ENCODE assay signal across 10 cellular contexts in the genomic region with DNA sequence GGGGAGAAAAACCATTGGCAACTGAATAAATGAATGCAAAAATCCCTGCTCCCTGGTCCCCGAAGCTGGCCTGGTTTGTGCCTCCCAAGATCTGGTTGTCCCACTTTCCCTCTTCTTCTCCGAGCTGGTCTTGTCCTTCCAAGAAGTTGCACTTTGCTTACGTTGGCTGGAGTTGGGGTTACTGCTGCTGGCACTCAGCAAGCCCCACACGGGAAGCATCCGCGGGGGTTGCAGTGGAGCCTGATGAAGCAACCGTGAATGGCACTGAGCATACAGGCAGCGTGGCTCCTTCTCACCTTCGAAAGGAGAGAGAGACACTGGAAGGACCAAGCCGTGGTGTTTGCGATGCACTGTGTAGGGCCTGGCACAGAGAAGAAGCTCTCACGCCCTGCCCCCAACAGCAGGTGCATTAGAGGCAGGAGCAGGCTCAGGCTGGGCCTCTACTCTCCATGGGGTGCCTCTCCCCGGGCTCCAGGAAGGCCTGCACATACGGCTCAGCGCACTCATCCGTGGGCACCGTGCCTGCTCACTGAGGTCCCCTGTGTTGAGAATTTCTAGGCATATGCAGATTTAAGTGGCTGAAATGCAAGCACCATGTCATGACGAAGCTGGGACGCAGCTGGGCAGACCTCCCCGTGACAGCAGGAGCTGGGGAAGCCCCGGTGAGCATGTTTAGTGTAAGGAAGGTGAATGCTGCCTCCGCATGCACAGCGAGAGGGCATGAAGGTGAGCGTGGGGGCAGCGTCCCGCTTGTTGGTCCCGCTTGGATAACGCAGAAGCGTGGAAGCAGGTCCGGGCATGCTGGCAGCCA. TPM values are rescaled to one million over a fixed set of nuclear protein-coding genes. Genes with fewer than 3 reads are reported as not detected.
DNase-seq lines count a peak whose midpoint lies in the region; ATAC-seq and TF ChIP-seq lines count a peak whose summit lies in the region.
"Had no signal": no experiment of that assay in that cellular context is flagged by ENCODE, and none has a peak within 500 bp of the region (broad histone marks: within the 10 kb centered on the region; RNA-seq: fewer than 3 reads in every experiment).

No MANE protein-coding gene starts in this region.

- H3K4me1 Mint-ChIP-seq in neural progenitor cell = peaks cover 21% of the 10 kb centered on the region

- H3K4me1 ChIP-seq in neural progenitor cell = peaks cover 8% of the 10 kb centered on the region
- no peaks in the 10 kb centered on the region for H3K4me1 ChIP-seq in trophoblast cell (ENCODE audit: control insufficient read depth in 1 of 2, insufficient read depth in 2 of 2, low read length in 2 of 2)
- no peaks in the 10 kb centered on the region for H3K4me1 ChIP-seq in sigmoid colon

- no peaks in the 10 kb centered on the region for H3F3A ChIP-seq in neural progenitor cell (ENCODE audit: low read depth)

- H3K79me2 ChIP-seq in neural progenitor cell (ENCODE audit: low read depth) (no peaks in the 10 kb centered on the region), trophoblast cell (ENCODE audit: control insufficient read depth, insufficient read depth, low read length, poor library complexity) (no peaks in the 10 kb centered on the region)

- H3K36me3 Mint-ChIP-seq in neural progenitor cell = no peaks in the 10 kb centered on the region

- H3K79me1 ChIP-seq in trophoblast cell (ENCODE audit: low read length) = no peaks in the 10 kb centered on the region

- H2AFZ ChIP-seq in neural progenitor cell (replicated peaks) (peak overlapping the region; percentile 26), trophoblast cell (ENCODE audit: insufficient read depth, low read length, poor library complexity) (no peak overlapping the region)

- H3K4me3 ChIP-seq in neural progenitor cell (no peak overlapping the region), trophoblast cell (ENCODE audit: low read depth, low read length) (no peak overlapping the region), sigmoid colon (no peak overlapping the region)
- H3K4me3 ChIP-seq: ascending aorta had no signal

- H3K4ac ChIP-seq in trophoblast cell (ENCODE audit: low read depth, low read length) = no peak overlapping the region

- no peak overlapping the region for H3K14ac ChIP-seq in trophoblast cell (ENCODE audit: low read length)

- no peak overlapping the region for H2AK5ac ChIP-seq in trophoblast cell (ENCODE audit: low read length)

- peak overlapping the region; percentile 94 for H3K27ac Mint-ChIP-seq in neural progenitor cell

- no peak overlapping the region for H4K12ac ChIP-seq in trophoblast cell (ENCODE audit: low read depth, low read length)

- DNase-seq in NCI-H69 (lab: John Stamatoyannopoulos, UW) (peak; percentile 94), neural progenitor cell (ENCODE audit: low spot score) (no peak), nucleus accumbens (lab: John Stamatoyannopoulos, UW) (no peak), trophoblast cell (no peak), sigmoid colon (no peak)
- DNase-seq: hippocampal formation had no signal

- no peak for TF ChIP-seq EP300 in sigmoid colon (IDR thresholded peaks at IDR 0.05)

- H3K9ac ChIP-seq in neural progenitor cell (no peak overlapping the region), trophoblast cell (ENCODE audit: low read length) (no peak overlapping the region)

- H3K27ac ChIP-seq in neural progenitor cell (no peak overlapping the region), trophoblast cell (ENCODE audit: low read depth, low read length) (no peak overlapping the region), sigmoid colon (no peak overlapping the region)
- H3K27ac ChIP-seq: ascending aorta had no signal

- TF ChIP-seq POLR2A in sigmoid colon (IDR thresholded peaks at IDR 0.05) = no peak

- H4K8ac ChIP-seq in trophoblast cell (ENCODE audit: low read depth, low read length) = no peak overlapping the region

- H3K4me2 ChIP-seq in neural progenitor cell = no peak overlapping the region
- no peak overlapping the region for H3K4me2 ChIP-seq in trophoblast cell (ENCODE audit: low read length)

- no peaks in the 10 kb centered on the region for H3K27me3 ChIP-seq in neural progenitor cell
- H3K27me3 ChIP-seq in trophoblast cell (ENCODE audit: insufficient read depth, low read length) = no peaks in the 10 kb centered on the region
- peaks cover 0 to 21% (median 0%) of the 10 kb centered on the region in 3 donors for H3K27me3 ChIP-seq in sigmoid colon
- H3K27me3 ChIP-seq: ascending aorta had no signal

- H3K36me3 ChIP-seq in neural progenitor cell (no peaks in the 10 kb centered on the region), trophoblast cell (ENCODE audit: control insufficient read depth in 1 of 2, insufficient read depth in 2 of 2, low read length in 2 of 2) (no peaks in the 10 kb centered on the region), sigmoid colon (no peaks in the 10 kb centered on the region)
- H3K36me3 ChIP-seq: ascending aorta had no signal

- H4K20me1 ChIP-seq in neural progenitor cell (ENCODE audit: low read depth) = no peaks in the 10 kb centered on the region

- no peak overlapping the region for H4K91ac ChIP-seq in trophoblast cell (ENCODE audit: low read depth, low read length)

- TF ChIP-seq CTCF in neural progenitor cell (IDR thresholded peaks at IDR 0.05) (no peak), sigmoid colon (IDR thresholded peaks at IDR 0.05) (no peak)

- H3K4me3 Mint-ChIP-seq in neural progenitor cell = no peak overlapping the region

- ATAC-seq in GM18858 (IDR thresholded peaks at IDR 0.05; ENCODE audit: unreplicated experiment) = peak; percentile 55
- peak; percentile 79 for ATAC-seq in HG03095 (IDR thresholded peaks at IDR 0.05; ENCODE audit: unreplicated experiment)
- no peak for ATAC-seq in HG03159 (IDR thresholded peaks at IDR 0.05; ENCODE audit: unreplicated experiment)

- intact Hi-C loops in sigmoid colon (cut with DNase I) = no loop called here

- no CpG with 5 or more reads among the region's 30 CpGs for WGBS in trophoblast cell (ENCODE audit: extremely low coverage, insufficient coverage, insufficient read length)
- WGBS in sigmoid colon, 2 donors = 74 to 76% methylated on average over 30 of the region's 30 CpGs

- no peak overlapping the region for H2BK5ac ChIP-seq in trophoblast cell (ENCODE audit: low read depth, low read length, poor library complexity)

- H2BK120ac ChIP-seq in trophoblast cell (ENCODE audit: insufficient read depth, low read length, poor library complexity) = no peak overlapping the region

- H3K9me3 ChIP-seq in neural progenitor cell (ENCODE audit: low read depth) (no peaks in the 10 kb centered on the region), trophoblast cell (ENCODE audit: insufficient read depth, low read depth, low read length) (no peaks in the 10 kb centered on the region), sigmoid colon (no peaks in the 10 kb centered on the region)
- H3K9me3 ChIP-seq: ascending aorta had no signal

- no peaks in the 10 kb centered on the region for H3K9me3 Mint-ChIP-seq in neural progenitor cell

- peaks cover 14% of the 10 kb centered on the region for H3K27me3 Mint-ChIP-seq in neural progenitor cell (ENCODE audit: insufficient read depth, low read depth)

- H2BK12ac ChIP-seq in trophoblast cell (ENCODE audit: low read length) = no peak overlapping the region

- no peak overlapping the region for H3K18ac ChIP-seq in trophoblast cell (ENCODE audit: low read length)

- no peak overlapping the region for H3K23ac ChIP-seq in trophoblast cell (ENCODE audit: low read length)

RNA-seq across cellular contexts. Expression of a gene that starts 12.1 kb away (rescaled TPM):
- total RNA-seq in neural progenitor cell (ENCODE audit: low replicate concordance) (not detected in 2 replicates), sigmoid colon (not detected)
- polyA plus RNA-seq in trophoblast cell (2013) = not detected in 2 replicates
- polyA plus RNA-seq in sigmoid colon = not detected
- total RNA-seq: ascending aorta had no signal

RNA-seq across cellular contexts. Expression of a gene that starts 27.0 kb away (rescaled TPM):
- total RNA-seq in neural progenitor cell (ENCODE audit: low replicate concordance) = 29.0 and 30.4 TPM in 2 replicates
- 30.9 and 33.0 TPM in 2 replicates for polyA plus RNA-seq in trophoblast cell (2013)
- total RNA-seq in sigmoid colon = 10 to 100 TPM; 17.4 to 31.0 (median 23.0) TPM
- 10 to 100 TPM in 1 of 3 donors, 1 to 10 TPM in 2; 8.4 to 15.9 (median 8.8) TPM for polyA plus RNA-seq in sigmoid colon

RNA-seq across cellular contexts. Expression of a gene that starts 54.9 kb away (rescaled TPM):
- total RNA-seq in neural progenitor cell (ENCODE audit: low replicate concordance) = 2.8 and 8.8 TPM in 2 replicates
- polyA plus RNA-seq in trophoblast cell (2013) = 379 and 403 TPM in 2 replicates
- 1 to 10 TPM; 2.9 to 8.1 (median 3.6) TPM for total RNA-seq in sigmoid colon
- 10 to 100 TPM in 1 of 3 donors, 1 to 10 TPM in 1, under 1 TPM in 1; 0.60 to 44.5 (median 1.2) TPM for polyA plus RNA-seq in sigmoid colon
